Comparison of ENCODE assay signal across 8 cellular contexts in genomic region chr9:22238809-22239684, GRCh38.
DNase-seq lines count a peak whose midpoint lies in the region; ATAC-seq lines count a peak whose summit lies in the region.

No MANE protein-coding gene starts in this region.

- no peak overlapping the region for H3K4me3 Mint-ChIP-seq in activated naive CD8-positive, alpha-beta T cell treated with anti-CD3 and anti-CD28 coated beads, Interleukin-2, amount 50 U/mL, for 24 hours

- DNase-seq in DMS 273 treated with DMSO at 0.1 percent for 48 hours (lab: John Stamatoyannopoulos, UW) = peak; percentile 12
- DNase-seq in LHCN-M2 (ENCODE audit: low read depth) = peak; percentile 74
- DNase-seq in activated naive CD8-positive, alpha-beta T cell treated with anti-CD3 and anti-CD28 coated beads, Interleukin-2, amount 50 U/mL, for 24 hours = no peak
- DNase-seq in kidney tubule cell (ENCODE audit: low spot score) = peak; percentile 84
- no peak for DNase-seq in HuH-7 (ENCODE audit: low spot score)
- DNase-seq in stimulated activated CD8-positive, alpha-beta memory T cell treated with anti-CD3 and anti-CD28 coated beads, Interleukin-4, amount 100 ng/mL, for 48 hours = no peak

- peak overlapping the region; percentile 38 for H3K27ac Mint-ChIP-seq in activated naive CD8-positive, alpha-beta T cell treated with anti-CD3 and anti-CD28 coated beads, Interleukin-2, amount 50 U/mL, for 24 hours

- H3K27me3 Mint-ChIP-seq in activated naive CD8-positive, alpha-beta T cell treated with anti-CD3 and anti-CD28 coated beads, Interleukin-2, amount 50 U/mL, for 24 hours = peaks cover 1% of the 10 kb centered on the region

- no peaks in the 10 kb centered on the region for H3K36me3 Mint-ChIP-seq in activated naive CD8-positive, alpha-beta T cell treated with anti-CD3 and anti-CD28 coated beads, Interleukin-2, amount 50 U/mL, for 24 hours (ENCODE audit: low read depth)

- no peaks in the 10 kb centered on the region for H3K9me3 Mint-ChIP-seq in activated naive CD8-positive, alpha-beta T cell treated with anti-CD3 and anti-CD28 coated beads, Interleukin-2, amount 50 U/mL, for 24 hours

- ATAC-seq in activated naive CD8-positive, alpha-beta T cell treated with anti-CD3 and anti-CD28 coated beads, Interleukin-2, amount 50 U/mL, for 24 hours = no peak
- ATAC-seq in GM19395 (IDR thresholded peaks at IDR 0.05; ENCODE audit: unreplicated experiment) = no peak
- no peak for ATAC-seq in GM19467 (IDR thresholded peaks at IDR 0.05; ENCODE audit: unreplicated experiment)

- H3K4me1 Mint-ChIP-seq in activated naive CD8-positive, alpha-beta T cell treated with anti-CD3 and anti-CD28 coated beads, Interleukin-2, amount 50 U/mL, for 24 hours = peaks cover 63% of the 10 kb centered on the region

Comparison
In these comparisons a context has a peak if more than half of its experiments do, and no peak if none do; other contexts are left out.
1. DNase-seq: peak in DMS 273 treated with DMSO at 0.1 percent for 48 hours (single experiment), LHCN-M2 (single experiment) and kidney tubule cell (single experiment); none in activated naive CD8-positive, alpha-beta T cell treated with anti-CD3 and anti-CD28 coated beads, Interleukin-2, amount 50 U/mL, for 24 hours (single experiment), HuH-7 (single experiment) and stimulated activated CD8-positive, alpha-beta memory T cell treated with anti-CD3 and anti-CD28 coated beads, Interleukin-4, amount 100 ng/mL, for 48 hours (single experiment).